Comparison of ENCODE assay signal across 1 cellular context in the genomic region with DNA sequence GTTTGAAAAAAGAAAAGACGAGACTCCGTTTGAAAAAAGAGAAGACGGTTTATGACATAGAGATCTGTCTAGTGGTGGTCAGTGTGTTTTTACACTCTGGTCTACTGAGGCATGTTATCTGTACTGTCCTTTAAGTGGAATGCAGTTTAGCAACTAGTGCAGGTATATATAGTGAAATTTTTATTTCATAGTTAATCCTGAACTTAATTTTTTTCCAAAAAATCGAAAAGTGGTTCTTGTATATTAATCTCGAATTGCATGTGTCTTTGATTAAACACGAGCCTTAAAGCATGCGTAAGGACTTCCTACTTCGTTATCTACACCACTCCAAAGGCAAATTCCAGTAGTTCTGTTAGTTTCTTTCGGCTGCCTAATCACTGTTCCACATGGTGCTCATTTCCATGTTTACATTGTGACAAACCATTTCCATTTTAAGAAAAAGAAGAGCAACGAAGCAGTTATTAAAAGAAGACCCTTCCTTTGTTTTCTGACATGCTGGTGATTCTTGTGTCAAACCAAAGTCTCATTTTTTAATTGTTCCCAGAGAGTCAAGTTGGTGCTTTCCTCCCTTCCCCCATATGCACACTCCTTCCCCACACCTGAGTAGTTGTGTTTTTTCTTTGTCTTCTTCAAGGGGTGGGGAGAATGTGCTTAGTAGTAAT.
A peak's percentile ranks its signal among the peaks of the same experiment; 100 is the strongest.
TF ChIP-seq lines count a peak whose summit lies in the region.

No MANE protein-coding gene starts in this region.

TF ChIP-seq in K562, 482 proteins besides CTCF, POLR2A, EP300 and RAD21 (continued from another document):
- TF ChIP-seq, protein P1, sequence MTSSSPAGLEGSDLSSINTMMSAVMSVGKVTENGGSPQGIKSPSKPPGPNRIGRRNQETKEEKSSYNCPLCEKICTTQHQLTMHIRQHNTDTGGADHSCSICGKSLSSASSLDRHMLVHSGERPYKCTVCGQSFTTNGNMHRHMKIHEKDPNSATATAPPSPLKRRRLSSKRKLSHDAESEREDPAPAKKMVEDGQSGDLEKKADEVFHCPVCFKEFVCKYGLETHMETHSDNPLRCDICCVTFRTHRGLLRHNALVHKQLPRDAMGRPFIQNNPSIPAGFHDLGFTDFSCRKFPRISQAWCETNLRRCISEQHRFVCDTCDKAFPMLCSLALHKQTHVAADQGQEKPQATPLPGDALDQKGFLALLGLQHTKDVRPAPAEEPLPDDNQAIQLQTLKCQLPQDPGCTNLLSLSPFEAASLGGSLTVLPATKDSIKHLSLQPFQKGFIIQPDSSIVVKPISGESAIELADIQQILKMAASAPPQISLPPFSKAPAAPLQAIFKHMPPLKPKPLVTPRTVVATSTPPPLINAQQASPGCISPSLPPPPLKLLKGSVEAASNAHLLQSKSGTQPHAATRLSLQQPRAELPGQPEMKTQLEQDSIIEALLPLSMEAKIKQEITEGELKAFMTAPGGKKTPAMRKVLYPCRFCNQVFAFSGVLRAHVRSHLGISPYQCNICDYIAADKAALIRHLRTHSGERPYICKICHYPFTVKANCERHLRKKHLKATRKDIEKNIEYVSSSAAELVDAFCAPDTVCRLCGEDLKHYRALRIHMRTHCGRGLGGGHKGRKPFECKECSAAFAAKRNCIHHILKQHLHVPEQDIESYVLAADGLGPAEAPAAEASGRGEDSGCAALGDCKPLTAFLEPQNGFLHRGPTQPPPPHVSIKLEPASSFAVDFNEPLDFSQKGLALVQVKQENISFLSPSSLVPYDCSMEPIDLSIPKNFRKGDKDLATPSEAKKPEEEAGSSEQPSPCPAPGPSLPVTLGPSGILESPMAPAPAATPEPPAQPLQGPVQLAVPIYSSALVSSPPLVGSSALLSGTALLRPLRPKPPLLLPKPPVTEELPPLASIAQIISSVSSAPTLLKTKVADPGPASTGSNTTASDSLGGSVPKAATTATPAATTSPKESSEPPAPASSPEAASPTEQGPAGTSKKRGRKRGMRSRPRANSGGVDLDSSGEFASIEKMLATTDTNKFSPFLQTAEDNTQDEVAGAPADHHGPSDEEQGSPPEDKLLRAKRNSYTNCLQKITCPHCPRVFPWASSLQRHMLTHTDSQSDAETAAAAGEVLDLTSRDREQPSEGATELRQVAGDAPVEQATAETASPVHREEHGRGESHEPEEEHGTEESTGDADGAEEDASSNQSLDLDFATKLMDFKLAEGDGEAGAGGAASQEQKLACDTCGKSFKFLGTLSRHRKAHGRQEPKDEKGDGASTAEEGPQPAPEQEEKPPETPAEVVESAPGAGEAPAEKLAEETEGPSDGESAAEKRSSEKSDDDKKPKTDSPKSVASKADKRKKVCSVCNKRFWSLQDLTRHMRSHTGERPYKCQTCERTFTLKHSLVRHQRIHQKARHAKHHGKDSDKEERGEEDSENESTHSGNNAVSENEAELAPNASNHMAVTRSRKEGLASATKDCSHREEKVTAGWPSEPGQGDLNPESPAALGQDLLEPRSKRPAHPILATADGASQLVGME (CRISPR knock-in tag; IDR thresholded peaks at IDR 0.05), result no peak
- TF ChIP-seq RBFOX2 (IDR thresholded peaks at IDR 0.05; ENCODE audit: low read depth, low read length) (peak; percentile 69; the same call in 1 of the 2 replicates), ZNF764 (CRISPR knock-in tag; IDR thresholded peaks at IDR 0.05; ENCODE audit: low read depth) (no peak), CCNT2 (IDR thresholded peaks at IDR 0.05; ENCODE audit: borderline replicate concordance, extremely low read depth, insufficient read length, low read depth, low read length) (peak; percentile 73), SIRT6 (IDR thresholded peaks at IDR 0.05; ENCODE audit: low read depth, low read length) (no peak), NR2C1 (IDR thresholded peaks at IDR 0.05) (no peak; the same call in 1 of the 2 replicates), NR2C1 (tag; IDR thresholded peaks at IDR 0.05) (peak; percentile 19; the same call in 1 of the 2 replicates), NR2C2 (CRISPR knock-in tag; IDR thresholded peaks at IDR 0.05) (no peak), NR2C2 (tag; IDR thresholded peaks at IDR 0.05) (no peak), ETV1 (tag; conservative IDR thresholded peaks at IDR 0.05; ENCODE audit: low read depth) (no peak), ATF1 (CRISPR knock-in tag; IDR thresholded peaks at IDR 0.05) (no peak), ATF1 (tag; IDR thresholded peaks at IDR 0.05) (peak; percentile 34; the same call in 1 of the 2 replicates), ZZZ3 (IDR thresholded peaks at IDR 0.05) (0 out of 2 replicates have a peak, but pooled peaks have one; percentile 31), POLR2B (IDR thresholded peaks at IDR 0.05; ENCODE audit: low read depth, partially characterized antibody) (peak; percentile 11), TAL1 (IDR thresholded peaks at IDR 0.05) (peak; percentile 83), FOXK1 (CRISPR knock-in tag; IDR thresholded peaks at IDR 0.05; ENCODE audit: borderline replicate concordance) (peak; percentile 49; the same call in 1 of the 2 replicates), BRD9 (IDR thresholded peaks at IDR 0.05; ENCODE audit: low read depth, partially characterized antibody) (peak; percentile 28), PHF8 (IDR thresholded peaks at IDR 0.05; ENCODE audit: borderline replicate concordance, low read length) (0 out of 2 replicates have a peak, but pooled peaks have one; percentile 21), MAFF (IDR thresholded peaks at IDR 0.05; ENCODE audit: low read length) (peak; percentile 39), LEF1 (IDR thresholded peaks at IDR 0.05) (peak; percentile 85), ZNF124 (CRISPR knock-in tag; IDR thresholded peaks at IDR 0.05) (no peak), TBP (optimal IDR thresholded peaks at IDR 0.05; ENCODE audit: low read depth, low read length) (peak; percentile 58)
- TF ChIP-seq, protein P2, sequence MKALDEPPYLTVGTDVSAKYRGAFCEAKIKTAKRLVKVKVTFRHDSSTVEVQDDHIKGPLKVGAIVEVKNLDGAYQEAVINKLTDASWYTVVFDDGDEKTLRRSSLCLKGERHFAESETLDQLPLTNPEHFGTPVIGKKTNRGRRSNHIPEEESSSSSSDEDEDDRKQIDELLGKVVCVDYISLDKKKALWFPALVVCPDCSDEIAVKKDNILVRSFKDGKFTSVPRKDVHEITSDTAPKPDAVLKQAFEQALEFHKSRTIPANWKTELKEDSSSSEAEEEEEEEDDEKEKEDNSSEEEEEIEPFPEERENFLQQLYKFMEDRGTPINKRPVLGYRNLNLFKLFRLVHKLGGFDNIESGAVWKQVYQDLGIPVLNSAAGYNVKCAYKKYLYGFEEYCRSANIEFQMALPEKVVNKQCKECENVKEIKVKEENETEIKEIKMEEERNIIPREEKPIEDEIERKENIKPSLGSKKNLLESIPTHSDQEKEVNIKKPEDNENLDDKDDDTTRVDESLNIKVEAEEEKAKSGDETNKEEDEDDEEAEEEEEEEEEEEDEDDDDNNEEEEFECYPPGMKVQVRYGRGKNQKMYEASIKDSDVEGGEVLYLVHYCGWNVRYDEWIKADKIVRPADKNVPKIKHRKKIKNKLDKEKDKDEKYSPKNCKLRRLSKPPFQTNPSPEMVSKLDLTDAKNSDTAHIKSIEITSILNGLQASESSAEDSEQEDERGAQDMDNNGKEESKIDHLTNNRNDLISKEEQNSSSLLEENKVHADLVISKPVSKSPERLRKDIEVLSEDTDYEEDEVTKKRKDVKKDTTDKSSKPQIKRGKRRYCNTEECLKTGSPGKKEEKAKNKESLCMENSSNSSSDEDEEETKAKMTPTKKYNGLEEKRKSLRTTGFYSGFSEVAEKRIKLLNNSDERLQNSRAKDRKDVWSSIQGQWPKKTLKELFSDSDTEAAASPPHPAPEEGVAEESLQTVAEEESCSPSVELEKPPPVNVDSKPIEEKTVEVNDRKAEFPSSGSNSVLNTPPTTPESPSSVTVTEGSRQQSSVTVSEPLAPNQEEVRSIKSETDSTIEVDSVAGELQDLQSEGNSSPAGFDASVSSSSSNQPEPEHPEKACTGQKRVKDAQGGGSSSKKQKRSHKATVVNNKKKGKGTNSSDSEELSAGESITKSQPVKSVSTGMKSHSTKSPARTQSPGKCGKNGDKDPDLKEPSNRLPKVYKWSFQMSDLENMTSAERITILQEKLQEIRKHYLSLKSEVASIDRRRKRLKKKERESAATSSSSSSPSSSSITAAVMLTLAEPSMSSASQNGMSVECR (CRISPR knock-in tag; IDR thresholded peaks at IDR 0.05), result peak; percentile 24; the same call in 1 of the 2 replicates
- TF ChIP-seq, protein P3, sequence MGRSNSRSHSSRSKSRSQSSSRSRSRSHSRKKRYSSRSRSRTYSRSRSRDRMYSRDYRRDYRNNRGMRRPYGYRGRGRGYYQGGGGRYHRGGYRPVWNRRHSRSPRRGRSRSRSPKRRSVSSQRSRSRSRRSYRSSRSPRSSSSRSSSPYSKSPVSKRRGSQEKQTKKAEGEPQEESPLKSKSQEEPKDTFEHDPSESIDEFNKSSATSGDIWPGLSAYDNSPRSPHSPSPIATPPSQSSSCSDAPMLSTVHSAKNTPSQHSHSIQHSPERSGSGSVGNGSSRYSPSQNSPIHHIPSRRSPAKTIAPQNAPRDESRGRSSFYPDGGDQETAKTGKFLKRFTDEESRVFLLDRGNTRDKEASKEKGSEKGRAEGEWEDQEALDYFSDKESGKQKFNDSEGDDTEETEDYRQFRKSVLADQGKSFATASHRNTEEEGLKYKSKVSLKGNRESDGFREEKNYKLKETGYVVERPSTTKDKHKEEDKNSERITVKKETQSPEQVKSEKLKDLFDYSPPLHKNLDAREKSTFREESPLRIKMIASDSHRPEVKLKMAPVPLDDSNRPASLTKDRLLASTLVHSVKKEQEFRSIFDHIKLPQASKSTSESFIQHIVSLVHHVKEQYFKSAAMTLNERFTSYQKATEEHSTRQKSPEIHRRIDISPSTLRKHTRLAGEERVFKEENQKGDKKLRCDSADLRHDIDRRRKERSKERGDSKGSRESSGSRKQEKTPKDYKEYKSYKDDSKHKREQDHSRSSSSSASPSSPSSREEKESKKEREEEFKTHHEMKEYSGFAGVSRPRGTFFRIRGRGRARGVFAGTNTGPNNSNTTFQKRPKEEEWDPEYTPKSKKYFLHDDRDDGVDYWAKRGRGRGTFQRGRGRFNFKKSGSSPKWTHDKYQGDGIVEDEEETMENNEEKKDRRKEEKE (IDR thresholded peaks at IDR 0.05; ENCODE audit: borderline replicate concordance in 1 of 2, control insufficient read depth in 1 of 2, low read depth in 2 of 2, low read length in 1 of 2), result 0 out of 4 replicates have a peak, but pooled peaks of 1 of the 2 experiments have one; percentile 38
- TF ChIP-seq, protein P4, sequence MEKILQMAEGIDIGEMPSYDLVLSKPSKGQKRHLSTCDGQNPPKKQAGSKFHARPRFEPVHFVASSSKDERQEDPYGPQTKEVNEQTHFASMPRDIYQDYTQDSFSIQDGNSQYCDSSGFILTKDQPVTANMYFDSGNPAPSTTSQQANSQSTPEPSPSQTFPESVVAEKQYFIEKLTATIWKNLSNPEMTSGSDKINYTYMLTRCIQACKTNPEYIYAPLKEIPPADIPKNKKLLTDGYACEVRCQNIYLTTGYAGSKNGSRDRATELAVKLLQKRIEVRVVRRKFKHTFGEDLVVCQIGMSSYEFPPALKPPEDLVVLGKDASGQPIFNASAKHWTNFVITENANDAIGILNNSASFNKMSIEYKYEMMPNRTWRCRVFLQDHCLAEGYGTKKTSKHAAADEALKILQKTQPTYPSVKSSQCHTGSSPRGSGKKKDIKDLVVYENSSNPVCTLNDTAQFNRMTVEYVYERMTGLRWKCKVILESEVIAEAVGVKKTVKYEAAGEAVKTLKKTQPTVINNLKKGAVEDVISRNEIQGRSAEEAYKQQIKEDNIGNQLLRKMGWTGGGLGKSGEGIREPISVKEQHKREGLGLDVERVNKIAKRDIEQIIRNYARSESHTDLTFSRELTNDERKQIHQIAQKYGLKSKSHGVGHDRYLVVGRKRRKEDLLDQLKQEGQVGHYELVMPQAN (IDR thresholded peaks at IDR 0.05; ENCODE audit: borderline replicate concordance), result peak; percentile 68; the same call in 1 of the 2 replicates
- TF ChIP-seq, protein P5, sequence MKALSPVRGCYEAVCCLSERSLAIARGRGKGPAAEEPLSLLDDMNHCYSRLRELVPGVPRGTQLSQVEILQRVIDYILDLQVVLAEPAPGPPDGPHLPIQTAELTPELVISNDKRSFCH (CRISPR knock-in tag; IDR thresholded peaks at IDR 0.05), result no peak
- TF ChIP-seq, protein P5 (tag; IDR thresholded peaks at IDR 0.05), result no peak
- TF ChIP-seq, protein P6, sequence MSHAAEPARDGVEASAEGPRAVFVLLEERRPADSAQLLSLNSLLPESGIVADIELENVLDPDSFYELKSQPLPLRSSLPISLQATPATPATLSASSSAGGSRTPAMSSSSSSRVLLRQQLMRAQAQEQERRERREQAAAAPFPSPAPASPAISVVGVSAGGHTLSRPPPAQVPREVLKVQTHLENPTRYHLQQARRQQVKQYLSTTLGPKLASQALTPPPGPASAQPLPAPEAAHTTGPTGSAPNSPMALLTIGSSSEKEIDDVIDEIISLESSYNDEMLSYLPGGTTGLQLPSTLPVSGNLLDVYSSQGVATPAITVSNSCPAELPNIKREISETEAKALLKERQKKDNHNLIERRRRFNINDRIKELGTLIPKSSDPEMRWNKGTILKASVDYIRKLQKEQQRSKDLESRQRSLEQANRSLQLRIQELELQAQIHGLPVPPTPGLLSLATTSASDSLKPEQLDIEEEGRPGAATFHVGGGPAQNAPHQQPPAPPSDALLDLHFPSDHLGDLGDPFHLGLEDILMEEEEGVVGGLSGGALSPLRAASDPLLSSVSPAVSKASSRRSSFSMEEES (CRISPR knock-in tag; IDR thresholded peaks at IDR 0.05), result no peak
